Comparison of ENCODE assay signal across 20 cellular contexts in the genomic region with DNA sequence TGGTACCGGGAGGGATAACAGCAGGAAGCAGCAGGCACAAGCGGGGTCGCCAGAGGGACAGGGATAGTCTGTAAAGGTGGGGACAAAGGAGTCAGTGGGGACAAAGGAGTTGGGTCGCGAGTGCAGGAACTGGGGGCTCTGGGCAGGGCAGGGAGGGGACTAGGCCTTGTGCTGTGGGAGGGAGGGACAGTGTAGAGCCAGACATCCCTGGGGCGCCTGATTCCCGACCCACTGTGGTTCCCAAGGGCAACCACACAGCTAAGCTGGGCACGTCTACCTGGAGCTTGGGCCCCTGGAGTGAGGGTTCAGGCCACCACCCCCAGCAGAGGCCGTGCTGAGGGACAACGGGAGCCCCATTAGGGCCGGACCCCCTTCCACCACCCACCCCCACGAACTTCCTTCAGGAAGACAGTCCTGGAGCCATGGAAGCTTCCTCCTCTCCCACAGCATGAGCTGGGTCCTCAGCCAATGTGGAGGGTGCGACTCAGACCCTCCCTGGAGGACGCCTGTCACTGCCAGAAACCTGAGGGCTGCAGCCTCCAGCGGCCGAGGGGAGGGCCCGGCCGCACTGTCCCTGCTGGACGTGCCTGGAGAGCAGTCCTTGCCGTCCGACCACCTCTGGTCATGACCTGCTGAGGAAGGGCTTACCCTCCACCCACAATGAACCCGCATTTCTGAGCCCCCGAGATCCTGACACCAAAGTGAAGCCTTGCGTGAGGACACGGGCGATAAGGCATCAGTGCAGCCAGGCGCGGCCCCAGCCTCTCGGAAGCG.
"Had no signal": no experiment of that assay in that cellular context is flagged by ENCODE, and none has a peak within 500 bp of the region (broad histone marks: within the 10 kb centered on the region; RNA-seq: fewer than 3 reads in every experiment).

No MANE protein-coding gene starts in this region.

- H3K36me3 ChIP-seq: lower lobe of right lung, neutrophil, thyroid gland had no signal

- H3K27ac Mint-ChIP-seq: activated naive CD8-positive, alpha-beta T cell treated with anti-CD3 and anti-CD28 coated beads for 36 hours; activated T-cell treated with anti-CD3 and anti-CD28 coated beads, Interleukin-2, amount 50 U/mL, for 72 hours; brain; dendritic cell treated with granulocyte-macrophage colony-stimulating factor and Interleukin-4, amounts not matched to agents 40 ng/mL and 50 ng/mL, for 4 days; effector memory CD8-positive, alpha-beta T cell; immature natural killer cell; stimulated activated naive B cell treated with anti-CD40 and anti-IgM and Interleukin-4, amounts not matched to agents 10 μg/mL and 1 μg/mL and 100 μg/mL, for 72 hours had no signal

- H3K4me1 ChIP-seq: lower lobe of right lung, thyroid gland had no signal

- H3K4me1 Mint-ChIP-seq: activated naive CD8-positive, alpha-beta T cell treated with anti-CD3 and anti-CD28 coated beads for 36 hours; central memory CD8-positive, alpha-beta T cell; immature natural killer cell had no signal

- H3K4me3 Mint-ChIP-seq: activated naive CD8-positive, alpha-beta T cell treated with anti-CD3 and anti-CD28 coated beads for 36 hours; activated T-cell treated with anti-CD3 and anti-CD28 coated beads, Interleukin-2, amount 50 U/mL, for 72 hours; brain; central memory CD8-positive, alpha-beta T cell; dendritic cell treated with granulocyte-macrophage colony-stimulating factor and Interleukin-4, amounts not matched to agents 40 ng/mL and 50 ng/mL, for 4 days; effector memory CD8-positive, alpha-beta T cell; immature natural killer cell; stimulated activated naive B cell treated with anti-CD40 and anti-IgM and Interleukin-4, amounts not matched to agents 10 μg/mL and 1 μg/mL and 100 μg/mL, for 72 hours had no signal

- H3K9me3 Mint-ChIP-seq: activated naive CD8-positive, alpha-beta T cell treated with anti-CD3 and anti-CD28 coated beads for 36 hours; central memory CD8-positive, alpha-beta T cell; dendritic cell treated with granulocyte-macrophage colony-stimulating factor and Interleukin-4, amounts not matched to agents 40 ng/mL and 50 ng/mL, for 4 days had no signal

- H3K4me3 ChIP-seq: lower lobe of right lung, thyroid gland had no signal

- H3K27ac ChIP-seq: epithelial cell of prostate, lower lobe of right lung, neutrophil, thyroid gland, VCaP had no signal

- ATAC-seq: activated T-cell treated with anti-CD3 and anti-CD28 coated beads, Interleukin-2, amount 50 U/mL, for 72 hours; effector memory CD8-positive, alpha-beta T cell; left cardiac atrium; lower lobe of right lung; stimulated activated naive B cell treated with anti-CD40 and anti-IgM and Interleukin-4, amounts not matched to agents 10 μg/mL and 1 μg/mL and 100 μg/mL, for 72 hours had no signal

- DNase-seq: activated CD4-positive, alpha-beta T cell treated with anti-CD3 and anti-CD28 coated beads for 1 hour; activated CD4-positive, alpha-beta T cell treated with anti-CD3 and anti-CD28 coated beads, Interleukin-2, amount 50 U/mL, for 4 hours; activated naive CD8-positive, alpha-beta T cell treated with anti-CD3 and anti-CD28 coated beads for 36 hours; activated T-cell treated with anti-CD3 and anti-CD28 coated beads, Interleukin-2, amount 50 U/mL, for 72 hours; amygdala; effector memory CD8-positive, alpha-beta T cell; immature natural killer cell; left cardiac atrium; lower lobe of right lung; stimulated activated CD4-positive, alpha-beta T cell treated with anti-CD3 and anti-CD28 coated beads, Interleukin-15, amount 100 ng/mL, for 24 hours; stimulated activated CD4-positive, alpha-beta T cell treated with anti-CD3 and anti-CD28 coated beads, Interleukin-4, amount 100 ng/mL, for 1 hour; stimulated activated naive B cell treated with anti-CD40 and anti-IgM and Interleukin-4, amounts not matched to agents 10 μg/mL and 1 μg/mL and 100 μg/mL, for 72 hours; T-helper 9 cell; thyroid gland had no signal

- H3K27me3 ChIP-seq: neutrophil, thyroid gland had no signal

- H3K9me3 ChIP-seq: lower lobe of right lung, neutrophil, thyroid gland had no signal

- H3K36me3 Mint-ChIP-seq: activated naive CD8-positive, alpha-beta T cell treated with anti-CD3 and anti-CD28 coated beads for 36 hours; brain; immature natural killer cell; stimulated activated naive B cell treated with anti-CD40 and anti-IgM and Interleukin-4, amounts not matched to agents 10 μg/mL and 1 μg/mL and 100 μg/mL, for 72 hours had no signal
